8 cellular contexts compared by ENCODE assay signal in genomic region chr19:7799640-7800355, GRCh38. TPM values are rescaled to one million over a fixed set of nuclear protein-coding genes. Genes with fewer than 3 reads are reported as not detected.
DNase-seq lines count a peak whose midpoint lies in the region; ATAC-seq and TF ChIP-seq lines count a peak whose summit lies in the region.

No MANE protein-coding gene starts in this region.

- peaks cover 0 to 8% (median 2%) of the 10 kb centered on the region in 4 donors for H3K4me1 ChIP-seq in liver (ENCODE audit: control insufficient read depth in 4 of 4, insufficient read depth in 4 of 4, low read length in 3 of 4)

- 4% methylated on average over 34 of the region's 34 CpGs for WGBS in liver

- H3K27me3 ChIP-seq in H7 (ENCODE audit: control insufficient read depth, insufficient read depth, low read length) (peaks cover 6% of the 10 kb centered on the region; the same call in 1 of the 2 replicates), liver (ENCODE audit: control insufficient read depth in 4 of 4, insufficient read depth in 4 of 4, low read length in 3 of 4) (no peaks in the 10 kb centered on the region)

- peak; percentile 77 to 81 for TF ChIP-seq RAD21 in liver (IDR thresholded peaks at IDR 0.05)

- H3K27ac ChIP-seq in liver (ENCODE audit: low read depth in 1 of 2, low read length in 2 of 2): no peak overlapping the region

- POLR2A ChIA-PET in AG04449 (lab: Yijun Ruan, JAX): interaction anchor here (0.5 kb wide), 1 partner anchor 617 kb away, joined by 3 read pairs; no protein-coding TSS in a partner anchor

- TF ChIP-seq CTCF in AG04449 (IDR thresholded peaks at IDR 0.05; ENCODE audit: insufficient read depth, low read length, missing control alignments): peak; percentile 38
- peak; percentile 61 for TF ChIP-seq CTCF in liver (IDR thresholded peaks at IDR 0.05; ENCODE audit: low read depth, low read length, missing input control)

- CTCF ChIA-PET in AG04449 (lab: Yijun Ruan, JAX): interaction anchor here (0.6 to 6.1 kb wide), 41 partner anchors 9 to 700 kb away, joined by 3 to 152 read pairs (median 6); partner anchors contain the start of genes CD209, EVI5L, MCEMP1 and PET100

- H3K4me3 ChIP-seq in AG04449 (ENCODE audit: low read depth, low read length) (peak overlapping the region; percentile 48), H7 (ENCODE audit: insufficient read depth, low read depth, low read length) (peak overlapping the region; percentile 6; the same call in 1 of the 2 replicates), liver (ENCODE audit: low read depth in 1 of 3, low read length in 3 of 3) (no peak overlapping the region)

- no peaks in the 10 kb centered on the region for H3K9me3 ChIP-seq in liver (ENCODE audit: control insufficient read depth in 4 of 4, low read length in 3 of 4)

- no peak for DNase-seq in AG04449 (ENCODE audit: low read depth, low spot score)
- peak; percentile 81 for DNase-seq in H7
- peak; percentile 15 for DNase-seq in NCI-H510A (lab: John Stamatoyannopoulos, UW)
- peak; percentile 56 for DNase-seq in activated CD4-positive, alpha-beta T cell treated with anti-CD3 and anti-CD28 coated beads, Interleukin-2, amount 50 U/mL, for 1 hour
- DNase-seq in ecto neural progenitor cell (ENCODE audit: low spot score): peak; percentile 79
- peak; percentile 57 for DNase-seq in stimulated activated CD4-positive, alpha-beta T cell treated with anti-CD3 and anti-CD28 coated beads, Interleukin-4, amount 100 ng/mL, for 1 hour

- no peak for ATAC-seq in HG03378 (IDR thresholded peaks at IDR 0.05; ENCODE audit: unreplicated experiment)

- H3K9ac ChIP-seq in liver (ENCODE audit: low read depth in 1 of 2, low read length in 2 of 2): peak overlapping the region in 1 of 2 donors; percentile 16

- no peaks in the 10 kb centered on the region for H3K36me3 ChIP-seq in H7 (replicated peaks; ENCODE audit: control insufficient read depth, insufficient read depth, low read length)
- H3K36me3 ChIP-seq in liver (ENCODE audit: control insufficient read depth in 4 of 4, insufficient read depth in 3 of 4, low read depth in 1 of 4, low read length in 3 of 4): no peaks in the 10 kb centered on the region

TF ChIP-seq in liver, 16 proteins besides CTCF, POLR2A, EP300 and RAD21:
- TF ChIP-seq RXRA (IDR thresholded peaks at IDR 0.05): no peak
- TF ChIP-seq GABPA (IDR thresholded peaks at IDR 0.05 in 1 of 2, conservative IDR thresholded peaks at IDR 0.05 in 1 of 2): no peak
- no peak for TF ChIP-seq YY1 (IDR thresholded peaks at IDR 0.05)
- TF ChIP-seq SP1 (IDR thresholded peaks at IDR 0.05): no peak
- no peak for TF ChIP-seq ATF3 (IDR thresholded peaks at IDR 0.05)
- TF ChIP-seq HNF4A (conservative IDR thresholded peaks at IDR 0.05): no peak
- no peak for TF ChIP-seq ZBTB33 (IDR thresholded peaks at IDR 0.05)
- TF ChIP-seq EGR1 (IDR thresholded peaks at IDR 0.05; ENCODE audit: low read depth in 2 of 2): no peak
- TF ChIP-seq MAX (IDR thresholded peaks at IDR 0.05): no peak
- TF ChIP-seq NR2F2 (IDR thresholded peaks at IDR 0.05): no peak

RNA-seq across cellular contexts. Expression of gene EVI5L, which starts 30.2 kb away (rescaled TPM):
- total RNA-seq in H7 (2014; rRNA removed; shearing (Covaris generic)): 3.5 and 5.0 TPM in 2 replicates
- total RNA-seq in liver: 1 to 10 TPM; 4.2 to 4.7 TPM
- polyA plus RNA-seq in liver: 1 to 10 TPM; 1.4 to 5.0 TPM

RNA-seq across cellular contexts. Expression of gene CLEC4M, which starts 36.8 kb away (rescaled TPM):
- not detected in 2 replicates for total RNA-seq in H7 (2014; rRNA removed; shearing (Covaris generic))
- 10 to 100 TPM; 22.2 to 33.0 TPM for total RNA-seq in liver
- 10 to 100 TPM; 32.7 to 33.5 TPM for polyA plus RNA-seq in liver

RNA-seq across cellular contexts. Expression of gene CD209, which starts 52.5 kb away (rescaled TPM):
- total RNA-seq in H7 (2014; rRNA removed; shearing (Covaris generic)): not detected in 2 replicates
- 1 to 10 TPM; 1.6 to 1.9 TPM for total RNA-seq in liver
- polyA plus RNA-seq in liver: 1 to 10 TPM in 1 of 2 donors, under 1 TPM in 1; 0.44 to 3.5 TPM

Comparison
In these comparisons a context has a peak if more than half of its experiments do, and no peak if none do; other contexts are left out.
1. H3K4me3 ChIP-seq: peak in AG04449 (single experiment) and H7 (single experiment); none in liver (0 of 3).
2. RNA of gene CLEC4M, which starts 36.8 kb away (total RNA-seq): 22.2 to 33.0 TPM in liver; not detected in H7; every median in the first group is over 10 times any median in the second.